ENCODE assay signal across 1 cellular context in genomic region chr3:170507063-170507462, GRCh38.
TF ChIP-seq lines count a peak whose summit lies in the region.

No MANE protein-coding gene starts in this region.

TF ChIP-seq in IMR-90, 13 proteins besides CTCF, POLR2A, EP300 and RAD21:
- TF ChIP-seq MAZ (IDR thresholded peaks at IDR 0.05; ENCODE audit: borderline replicate concordance, low read depth, low read length) (no peak), NFE2L2 (IDR thresholded peaks at IDR 0.05; ENCODE audit: low read depth, low read length) (no peak), RFX5 (IDR thresholded peaks at IDR 0.05; ENCODE audit: low read depth, low read length) (no peak), RCOR1 (IDR thresholded peaks at IDR 0.05; ENCODE audit: insufficient replicate concordance, low read length) (no peak), CEBPB (IDR thresholded peaks at IDR 0.05; ENCODE audit: low read depth, low read length) (no peak), CHD1 (IDR thresholded peaks at IDR 0.05; ENCODE audit: low read depth, low read length) (no peak), SMC3 (IDR thresholded peaks at IDR 0.05; ENCODE audit: low read depth, low read length) (no peak), USF2 (IDR thresholded peaks at IDR 0.05; ENCODE audit: low read depth, low read length) (no peak), MAFK (IDR thresholded peaks at IDR 0.05; ENCODE audit: low read depth, low read length) (no peak), FOS (IDR thresholded peaks at IDR 0.05; ENCODE audit: low read depth, low read length) (no peak), MXI1 (IDR thresholded peaks at IDR 0.05; ENCODE audit: borderline replicate concordance, low read depth, low read length) (no peak)
- TF ChIP-seq, protein P1, sequence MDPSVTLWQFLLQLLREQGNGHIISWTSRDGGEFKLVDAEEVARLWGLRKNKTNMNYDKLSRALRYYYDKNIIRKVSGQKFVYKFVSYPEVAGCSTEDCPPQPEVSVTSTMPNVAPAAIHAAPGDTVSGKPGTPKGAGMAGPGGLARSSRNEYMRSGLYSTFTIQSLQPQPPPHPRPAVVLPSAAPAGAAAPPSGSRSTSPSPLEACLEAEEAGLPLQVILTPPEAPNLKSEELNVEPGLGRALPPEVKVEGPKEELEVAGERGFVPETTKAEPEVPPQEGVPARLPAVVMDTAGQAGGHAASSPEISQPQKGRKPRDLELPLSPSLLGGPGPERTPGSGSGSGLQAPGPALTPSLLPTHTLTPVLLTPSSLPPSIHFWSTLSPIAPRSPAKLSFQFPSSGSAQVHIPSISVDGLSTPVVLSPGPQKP (IDR thresholded peaks at IDR 0.05; ENCODE audit: borderline replicate concordance, low read depth, low read length) = no peak
